ENCODE assay signal across 14 cellular contexts in the genomic region with DNA sequence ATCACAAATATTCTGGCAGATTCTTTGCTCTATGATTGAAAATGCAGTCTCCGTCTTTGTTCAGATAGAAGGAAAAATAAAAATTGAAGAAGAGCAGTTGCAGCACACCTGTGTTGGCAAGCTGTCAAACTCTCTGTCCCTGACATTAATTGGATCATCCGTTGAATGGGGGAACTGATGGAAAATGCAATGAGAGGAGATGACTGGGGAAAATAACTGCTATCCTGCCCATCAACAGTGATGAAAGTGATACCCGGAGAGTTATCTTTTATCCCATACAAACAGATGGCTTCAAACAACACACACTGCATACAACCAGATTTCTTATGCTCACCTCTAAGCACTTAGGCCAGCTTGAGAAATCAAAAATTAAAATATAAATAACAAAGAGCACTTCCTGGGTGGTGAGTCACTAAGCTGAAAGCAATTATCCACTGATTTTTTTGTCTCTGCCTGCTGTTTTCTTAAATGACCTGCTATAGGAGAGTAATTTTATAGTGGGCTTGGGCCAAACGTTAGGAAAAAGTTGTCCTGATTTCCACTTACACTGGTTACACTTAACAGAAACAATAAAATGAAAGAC.
A peak's percentile ranks its signal among the peaks of the same experiment; 100 is the strongest.
DNase-seq lines count a peak whose midpoint lies in the region; ATAC-seq lines count a peak whose summit lies in the region.
"Had no signal": no experiment of that assay in that cellular context is flagged by ENCODE, and none has a peak within 500 bp of the region (broad histone marks: within the 10 kb centered on the region; RNA-seq: fewer than 3 reads in every experiment).

No MANE protein-coding gene starts in this region.

- no peaks in the 10 kb centered on the region for H3K79me1 ChIP-seq in mesenchymal stem cell (replicated peaks; ENCODE audit: low read length, poor library complexity, severe bottlenecking)

- no peak overlapping the region for H2BK120ac ChIP-seq in mesenchymal stem cell (ENCODE audit: low read depth, low read length)

- H2BK15ac ChIP-seq in mesenchymal stem cell (ENCODE audit: low read depth, poor library complexity, severe bottlenecking), result no peak overlapping the region

- H3K27me3 Mint-ChIP-seq in naive thymus-derived CD8-positive, alpha-beta T cell, result no peaks in the 10 kb centered on the region

- H3K18ac ChIP-seq in mesenchymal stem cell (ENCODE audit: low read depth in 1 of 2, low read length in 2 of 2), result no peak overlapping the region

- H3K9me3 Mint-ChIP-seq in naive thymus-derived CD8-positive, alpha-beta T cell, result peaks cover 0 to 14% (median 5%) of the 10 kb centered on the region in 9 donors
- H3K9me3 Mint-ChIP-seq: neural crest cell had no signal

- H3K4me3 ChIP-seq in mesenchymal stem cell (ENCODE audit: insufficient read depth in 1 of 2, low read depth in 1 of 2, low read length in 2 of 2), result no peak overlapping the region
- H3K4me3 ChIP-seq: PC-9 had no signal

- H3K23ac ChIP-seq in mesenchymal stem cell (ENCODE audit: low read length in 2 of 2), result no peak overlapping the region

- no peak overlapping the region for H4K8ac ChIP-seq in mesenchymal stem cell (ENCODE audit: low read length)

- H3K36me3 Mint-ChIP-seq in naive thymus-derived CD8-positive, alpha-beta T cell, result no peaks in the 10 kb centered on the region

- peaks cover 3% of the 10 kb centered on the region for H3K4me1 ChIP-seq in mesenchymal stem cell (ENCODE audit: control insufficient read depth, insufficient read depth, low read depth, low read length)

- H2AK5ac ChIP-seq in mesenchymal stem cell (ENCODE audit: low read length, severe bottlenecking), result no peak overlapping the region

- no peak overlapping the region for H3K4me3 Mint-ChIP-seq in naive thymus-derived CD8-positive, alpha-beta T cell
- H3K4me3 Mint-ChIP-seq: neural crest cell had no signal

- POLR2A ChIA-PET in naive thymus-derived CD8-positive, alpha-beta T cell (lab: Charles Lee), result no interaction called here

- H2BK12ac ChIP-seq in mesenchymal stem cell (ENCODE audit: low read length in 2 of 2), result no peak overlapping the region

- DNase-seq in GM03348 (ENCODE audit: low spot score) (peak; percentile 20), NCI-H2081 (lab: John Stamatoyannopoulos, UW) (peak; percentile 64 to 91), SK-N-DZ (ENCODE audit: low spot score) (peak; percentile 49), mesenchymal stem cell (peak; percentile 12), NOMO-1 treated with dmso at 0.1 percent for 144 hours (lab: John Stamatoyannopoulos, UW; ENCODE audit: unreplicated experiment) (no peak), cerebellar cortex (ENCODE audit: low spot score) (no peak)
- DNase-seq in naive thymus-derived CD8-positive, alpha-beta T cell, result no peak
- no peak for DNase-seq in activated CD4-positive, alpha-beta T cell treated with anti-CD3 and anti-CD28 coated beads for 48 hours
- DNase-seq: activated CD4-positive, alpha-beta T cell treated with anti-CD3 and anti-CD28 coated beads, Interleukin-2, amount 50 U/mL, for 48 hours; left ventricle myocardium superior; PC-9; T-helper 2 cell had no signal

- no peak for ATAC-seq in naive thymus-derived CD8-positive, alpha-beta T cell
- ATAC-seq: left ventricle myocardium superior had no signal

- no peak overlapping the region for H3K9ac ChIP-seq in mesenchymal stem cell (ENCODE audit: low read length)

- no peak overlapping the region for H3K27ac Mint-ChIP-seq in naive thymus-derived CD8-positive, alpha-beta T cell

- no peak overlapping the region for H3K4ac ChIP-seq in mesenchymal stem cell (ENCODE audit: low read depth in 1 of 2, low read length in 2 of 2)

- H2BK5ac ChIP-seq in mesenchymal stem cell (ENCODE audit: low read depth, low read length, poor library complexity, severe bottlenecking), result no peak overlapping the region

- WGBS in mesenchymal stem cell, result 97% methylated on average over 2 of the region's 4 CpGs

- H3K9me3 ChIP-seq in mesenchymal stem cell (ENCODE audit: control insufficient read depth, low read length), result no peaks in the 10 kb centered on the region

- H3K4me1 Mint-ChIP-seq in naive thymus-derived CD8-positive, alpha-beta T cell, result no peaks in the 10 kb centered on the region

- no peak overlapping the region for H4K91ac ChIP-seq in mesenchymal stem cell (ENCODE audit: low read length)

- H2AFZ ChIP-seq in mesenchymal stem cell (ENCODE audit: low read depth, low read length), result no peak overlapping the region
- H2AFZ ChIP-seq: PC-9 had no signal

- no peaks in the 10 kb centered on the region for H3K27me3 ChIP-seq in mesenchymal stem cell (ENCODE audit: control insufficient read depth in 1 of 2, insufficient read depth in 1 of 2, low read length in 2 of 2)

- H3K4me2 ChIP-seq in mesenchymal stem cell (ENCODE audit: low read length, poor library complexity, severe bottlenecking), result no peak overlapping the region
- H3K4me2 ChIP-seq: PC-9 had no signal

- no peak overlapping the region for H3K27ac ChIP-seq in mesenchymal stem cell (ENCODE audit: low read length, poor library complexity, severe bottlenecking)
- H3K27ac ChIP-seq: C4-2B, PC-9 had no signal

- H3K36me3 ChIP-seq in mesenchymal stem cell (ENCODE audit: control insufficient read depth in 1 of 2, insufficient read depth in 2 of 2, low read depth in 1 of 2, low read length in 2 of 2), result no peaks in the 10 kb centered on the region

- H3K14ac ChIP-seq in mesenchymal stem cell (ENCODE audit: low read length in 2 of 2), result no peak overlapping the region

Comparison
In these comparisons a context has a peak if more than half of its experiments do, and no peak if none do; other contexts are left out.
1. DNase-seq: peak in GM03348 (single experiment), NCI-H2081 (2 of 2), SK-N-DZ (single experiment) and mesenchymal stem cell (single experiment); none in NOMO-1 treated with dmso at 0.1 percent for 144 hours (single experiment), cerebellar cortex (single experiment), naive thymus-derived CD8-positive, alpha-beta T cell (0 of 10) and activated CD4-positive, alpha-beta T cell treated with anti-CD3 and anti-CD28 coated beads for 48 hours (single experiment).